Comparison of ENCODE assay signal across 18 cellular contexts in genomic region chr7:48148311-48148710, GRCh38. TPM values are rescaled to one million over a fixed set of nuclear protein-coding genes. Genes with fewer than 3 reads are reported as not detected.
"Had no signal": no experiment of that assay in that cellular context is flagged by ENCODE, and none has a peak within 500 bp of the region (broad histone marks: within the 10 kb centered on the region; RNA-seq: fewer than 3 reads in every experiment).

No MANE protein-coding gene starts in this region.

- H3K9me3 ChIP-seq: esophagus squamous epithelium, thyroid gland had no signal

- H3K27ac ChIP-seq: thyroid gland had no signal

- H3K27me3 ChIP-seq: thyroid gland had no signal

- H3K36me3 ChIP-seq: esophagus squamous epithelium, thyroid gland had no signal

- H3K4me3 ChIP-seq: esophagus squamous epithelium, thyroid gland had no signal

- DNase-seq: activated CD4-positive, alpha-beta memory T cell treated with anti-CD3 and anti-CD28 coated beads, Interleukin-2, amount 10 ng/mL, durations not matched to agents 7 days and 5 days; activated CD4-positive, alpha-beta T cell treated with anti-CD3 and anti-CD28 coated beads for 36 hours; activated naive CD4-positive, alpha-beta T cell treated with Interleukin-2 at 50 U/mL for 16 hours; activated naive CD8-positive, alpha-beta T cell treated with anti-CD3 and anti-CD28 coated beads, Interleukin-2, amount 10 ng/mL, durations not matched to agents 7 days and 5 days; activated T-cell treated with anti-CD3 and anti-CD28 coated beads, Interleukin-2, amount 50 U/mL, for 1 hour; amygdala; caudate nucleus; esophagus squamous epithelium; nucleus accumbens; posterior cingulate gyrus; retina; stimulated activated CD4-positive, alpha-beta T cell treated with anti-CD3 and anti-CD28 coated beads, Interleukin-12 subunit alpha, Interleukin-12 subunit beta, amount 100 ng/mL, for 4 hours; stimulated activated CD4-positive, alpha-beta T cell treated with anti-CD3 and anti-CD28 coated beads, Interleukin-1b, Interleukin-23, amount 100 ng/mL, for 48 hours; stimulated activated CD8-positive, alpha-beta memory T cell treated with anti-CD3 and anti-CD28 coated beads, Interleukin-4, amount 100 ng/mL, for 48 hours; stimulated activated naive CD4-positive, alpha-beta T cell treated with Interleukin-2 at 50 U/mL for 16 hours; thyroid gland had no signal

- H3K4me1 ChIP-seq: thyroid gland had no signal

- ATAC-seq: activated CD4-positive, alpha-beta T cell treated with anti-CD3 and anti-CD28 coated beads for 36 hours; natural killer cell treated with Interleukin-12 subunit alpha and Interleukin-12 subunit beta and Interleukin-15 and Interleukin-18, amount 100 ng/mL, for 72 hours; WTC11 had no signal

RNA-seq across cellular contexts. Expression of gene ABCA13, which starts 22.9 kb away (rescaled TPM):
- total RNA-seq: activated CD4-positive, alpha-beta memory T cell treated with anti-CD3 and anti-CD28 coated beads, Interleukin-2, amount 10 ng/mL, durations not matched to agents 7 days and 5 days; activated CD4-positive, alpha-beta T cell treated with anti-CD3 and anti-CD28 coated beads for 36 hours; natural killer cell treated with Interleukin-12 subunit alpha and Interleukin-12 subunit beta and Interleukin-15 and Interleukin-18, amount 100 ng/mL, for 72 hours had no signal
